In genomic region chr1:192986110-192986747, GRCh38 we compare ENCODE assay signal across 15 cellular contexts.
DNase-seq lines count a peak whose midpoint lies in the region; ATAC-seq and TF ChIP-seq lines count a peak whose summit lies in the region.
"Had no signal": no experiment of that assay in that cellular context is flagged by ENCODE, and none has a peak within 500 bp of the region (broad histone marks: within the 10 kb centered on the region; RNA-seq: fewer than 3 reads in every experiment).

No MANE protein-coding gene starts in this region.

- no peak overlapping the region for H3K27ac Mint-ChIP-seq in activated CD8-positive, alpha-beta memory T cell treated with anti-CD3 and anti-CD28 coated beads, Interleukin-2, amount 10 ng/mL, durations not matched to agents 7 days and 5 days
- H3K27ac Mint-ChIP-seq in chondrocyte (ENCODE audit: unreplicated experiment): no peak overlapping the region
- H3K27ac Mint-ChIP-seq: stimulated activated naive CD8-positive, alpha-beta T cell treated with anti-CD3 and anti-CD28 coated beads, Interleukin-15, amount 100 ng/mL, for 72 hours had no signal

- H3K4me1 Mint-ChIP-seq in activated CD8-positive, alpha-beta memory T cell treated with anti-CD3 and anti-CD28 coated beads, Interleukin-2, amount 10 ng/mL, durations not matched to agents 7 days and 5 days: peaks cover 30% of the 10 kb centered on the region
- H3K4me1 Mint-ChIP-seq in activated T-cell treated with anti-CD3 and anti-CD28 coated beads, Interleukin-2, amount 50 U/mL, for 4 hours (ENCODE audit: low read depth): peaks cover 33% of the 10 kb centered on the region
- no peaks in the 10 kb centered on the region for H3K4me1 Mint-ChIP-seq in chondrocyte (ENCODE audit: low read depth)

- CTCF ChIA-PET in activated CD8-positive, alpha-beta memory T cell treated with anti-CD3 and anti-CD28 coated beads, Interleukin-2, amount 10 ng/mL, durations not matched to agents 7 days and 5 days (lab: Charles Lee): no interaction called here

- TF ChIP-seq CTCF in chondrocyte (IDR thresholded peaks at IDR 0.05): no peak

- H3K4me3 Mint-ChIP-seq in activated CD8-positive, alpha-beta memory T cell treated with anti-CD3 and anti-CD28 coated beads, Interleukin-2, amount 10 ng/mL, durations not matched to agents 7 days and 5 days: no peak overlapping the region
- H3K4me3 Mint-ChIP-seq in activated T-cell treated with anti-CD3 and anti-CD28 coated beads, Interleukin-2, amount 50 U/mL, for 4 hours: no peak overlapping the region
- no peak overlapping the region for H3K4me3 Mint-ChIP-seq in chondrocyte (ENCODE audit: unreplicated experiment)
- H3K4me3 Mint-ChIP-seq: stimulated activated naive CD8-positive, alpha-beta T cell treated with anti-CD3 and anti-CD28 coated beads, Interleukin-15, amount 100 ng/mL, for 72 hours had no signal

- H3K9me3 Mint-ChIP-seq in activated CD8-positive, alpha-beta memory T cell treated with anti-CD3 and anti-CD28 coated beads, Interleukin-2, amount 10 ng/mL, durations not matched to agents 7 days and 5 days (ENCODE audit: low read depth): no peaks in the 10 kb centered on the region
- no peaks in the 10 kb centered on the region for H3K9me3 Mint-ChIP-seq in activated T-cell treated with anti-CD3 and anti-CD28 coated beads, Interleukin-2, amount 50 U/mL, for 4 hours
- H3K9me3 Mint-ChIP-seq in chondrocyte (ENCODE audit: low read depth): no peaks in the 10 kb centered on the region
- H3K9me3 Mint-ChIP-seq: stimulated activated naive CD8-positive, alpha-beta T cell treated with anti-CD3 and anti-CD28 coated beads, Interleukin-15, amount 100 ng/mL, for 72 hours had no signal

- peaks cover 13% of the 10 kb centered on the region for H3K36me3 Mint-ChIP-seq in activated CD8-positive, alpha-beta memory T cell treated with anti-CD3 and anti-CD28 coated beads, Interleukin-2, amount 10 ng/mL, durations not matched to agents 7 days and 5 days
- peaks cover 5% of the 10 kb centered on the region for H3K36me3 Mint-ChIP-seq in activated T-cell treated with anti-CD3 and anti-CD28 coated beads, Interleukin-2, amount 50 U/mL, for 4 hours (ENCODE audit: insufficient read depth)
- H3K36me3 Mint-ChIP-seq in chondrocyte (ENCODE audit: low read depth): peaks cover 3% of the 10 kb centered on the region

- ATAC-seq in activated CD8-positive, alpha-beta memory T cell treated with anti-CD3 and anti-CD28 coated beads, Interleukin-2, amount 10 ng/mL, durations not matched to agents 7 days and 5 days: peak; percentile 21
- peak; percentile 21 to 25 for ATAC-seq in activated T-cell treated with anti-CD3 and anti-CD28 coated beads, Interleukin-2, amount 50 U/mL, for 4 hours
- no peak for ATAC-seq in GM18861 (IDR thresholded peaks at IDR 0.05; ENCODE audit: unreplicated experiment)
- ATAC-seq: psoas muscle; stimulated activated naive CD8-positive, alpha-beta T cell treated with anti-CD3 and anti-CD28 coated beads, Interleukin-15, amount 100 ng/mL, for 72 hours had no signal

- peak; percentile 49 for DNase-seq in activated CD8-positive, alpha-beta memory T cell treated with anti-CD3 and anti-CD28 coated beads, Interleukin-2, amount 10 ng/mL, durations not matched to agents 7 days and 5 days
- DNase-seq in activated CD8-positive, alpha-beta memory T cell treated with anti-CD3 and anti-CD28 coated beads, Interleukin-2, amount 50 U/mL, for 4 hours: no peak
- DNase-seq in activated T-cell treated with anti-CD3 and anti-CD28 coated beads, Interleukin-2, amount 50 U/mL, for 4 hours: no peak
- peak; percentile 56 for DNase-seq in iris pigment epithelial cell (ENCODE audit: low read depth)
- DNase-seq in stimulated activated CD4-positive, alpha-beta T cell treated with anti-CD3 and anti-CD28 coated beads, Interleukin-4, amount 100 ng/mL, for 48 hours (ENCODE audit: low read depth in 2 of 2): peak; percentile 52 to 53
- no peak for DNase-seq in mesenteric fat pad (ENCODE audit: low spot score)
- DNase-seq in chondrocyte (ENCODE audit: low spot score): no peak
- DNase-seq: amniotic stem cell, left cardiac atrium, NCI-H1930, NCI-H526 treated with DMSO at 0.1 percent for 48 hours, Peyer's patch, psoas muscle had no signal

- no peaks in the 10 kb centered on the region for H3K27me3 Mint-ChIP-seq in activated CD8-positive, alpha-beta memory T cell treated with anti-CD3 and anti-CD28 coated beads, Interleukin-2, amount 10 ng/mL, durations not matched to agents 7 days and 5 days
- no peaks in the 10 kb centered on the region for H3K27me3 Mint-ChIP-seq in activated T-cell treated with anti-CD3 and anti-CD28 coated beads, Interleukin-2, amount 50 U/mL, for 4 hours (ENCODE audit: low read depth)
- no peaks in the 10 kb centered on the region for H3K27me3 Mint-ChIP-seq in chondrocyte (ENCODE audit: low read depth)
- H3K27me3 Mint-ChIP-seq: stimulated activated naive CD8-positive, alpha-beta T cell treated with anti-CD3 and anti-CD28 coated beads, Interleukin-15, amount 100 ng/mL, for 72 hours had no signal

Comparison
In these comparisons a context has a peak if more than half of its experiments do, and no peak if none do; other contexts are left out.
1. DNase-seq: peak in activated CD8-positive, alpha-beta memory T cell treated with anti-CD3 and anti-CD28 coated beads, Interleukin-2, amount 10 ng/mL, durations not matched to agents 7 days and 5 days (single experiment), iris pigment epithelial cell (single experiment) and stimulated activated CD4-positive, alpha-beta T cell treated with anti-CD3 and anti-CD28 coated beads, Interleukin-4, amount 100 ng/mL, for 48 hours (2 of 2); none in activated CD8-positive, alpha-beta memory T cell treated with anti-CD3 and anti-CD28 coated beads, Interleukin-2, amount 50 U/mL, for 4 hours (single experiment), activated T-cell treated with anti-CD3 and anti-CD28 coated beads, Interleukin-2, amount 50 U/mL, for 4 hours (single experiment), mesenteric fat pad (single experiment) and chondrocyte (single experiment).